Comparison of ENCODE assay signal across 15 cellular contexts in the genomic region with DNA sequence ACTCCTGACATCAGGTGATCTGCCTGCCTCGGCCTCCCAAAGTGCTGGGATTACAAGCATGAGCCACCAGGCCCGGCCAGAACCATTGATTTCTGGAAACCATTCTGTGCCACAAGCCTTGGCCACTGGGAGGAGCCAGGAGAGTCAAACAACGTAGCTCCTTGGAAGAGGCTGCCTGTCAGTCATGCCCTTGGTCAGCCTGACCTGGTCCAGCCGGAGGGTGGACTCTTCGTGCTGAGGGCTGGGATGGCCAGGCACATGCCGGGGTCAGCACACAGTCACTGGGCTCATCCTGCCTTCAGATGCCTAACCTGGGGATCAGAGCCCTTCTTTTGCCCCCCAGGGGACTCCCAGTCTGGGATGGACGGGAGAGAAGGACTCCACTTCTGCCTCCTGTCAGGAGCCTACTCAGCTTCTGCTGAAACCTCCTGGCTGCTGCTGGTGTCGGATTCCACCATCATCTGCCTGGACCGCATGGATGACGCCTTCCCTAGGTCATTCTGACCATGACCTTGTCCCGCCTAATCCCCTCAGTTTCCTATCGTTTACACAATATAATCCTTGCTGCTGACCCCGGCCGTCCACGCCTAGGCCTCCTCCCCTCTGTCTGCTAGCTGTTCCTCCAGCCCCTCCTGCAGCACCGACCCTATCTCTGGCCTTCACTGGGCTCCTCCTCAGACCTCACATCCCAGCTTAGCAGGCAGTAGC. TPM values are rescaled to one million over a fixed set of nuclear protein-coding genes. Genes with fewer than 3 reads are reported as not detected.
DNase-seq lines count a peak whose midpoint lies in the region; ATAC-seq and TF ChIP-seq lines count a peak whose summit lies in the region.
"Had no signal": no experiment of that assay in that cellular context is flagged by ENCODE, and none has a peak within 500 bp of the region (broad histone marks: within the 10 kb centered on the region; RNA-seq: fewer than 3 reads in every experiment).

No MANE protein-coding gene starts in this region.

- WGBS in heart left ventricle, 4 donors, result 79 to 83% (median 81%) methylated on average over 13 to 16 of the region's 16 CpGs

- peak overlapping the region in 1 of 2 donors; percentile 42 for H3K27ac Mint-ChIP-seq in effector memory CD8-positive, alpha-beta T cell
- H3K27ac Mint-ChIP-seq: activated CD8-positive, alpha-beta memory T cell treated with anti-CD3 and anti-CD28 coated beads, Interleukin-2, amount 10 ng/mL, durations not matched to agents 7 days and 5 days had no signal

- no peak overlapping the region for H3K4me3 Mint-ChIP-seq in effector memory CD8-positive, alpha-beta T cell
- H3K4me3 Mint-ChIP-seq: activated CD8-positive, alpha-beta memory T cell treated with anti-CD3 and anti-CD28 coated beads, Interleukin-2, amount 10 ng/mL, durations not matched to agents 7 days and 5 days had no signal

- H3K4me3 ChIP-seq in heart left ventricle (no peak overlapping the region), ascending aorta (no peak overlapping the region), tibial artery (no peak overlapping the region)
- H3K4me3 ChIP-seq: MG63 had no signal

- H3K36me3 ChIP-seq in heart left ventricle (no peaks in the 10 kb centered on the region), ascending aorta (no peaks in the 10 kb centered on the region), tibial artery (no peaks in the 10 kb centered on the region)
- H3K36me3 ChIP-seq: MG63 had no signal

- H3K27ac ChIP-seq in heart left ventricle, result peak overlapping the region in 3 of 12 donors; percentile 8 to 70 (median 13)
- peak overlapping the region; percentile 93 to 97 for H3K27ac ChIP-seq in ascending aorta
- peak overlapping the region; percentile 89 to 93 for H3K27ac ChIP-seq in tibial artery
- H3K27ac ChIP-seq: HL-60 had no signal

- H3K4me1 Mint-ChIP-seq in effector memory CD8-positive, alpha-beta T cell (ENCODE audit: low read depth in 2 of 2), result no peaks in the 10 kb centered on the region

- peaks cover 0 to 3% (median 0%) of the 10 kb centered on the region in 9 donors for H3K27me3 ChIP-seq in heart left ventricle
- H3K27me3 ChIP-seq in ascending aorta, result no peaks in the 10 kb centered on the region
- H3K27me3 ChIP-seq in tibial artery, result no peaks in the 10 kb centered on the region
- H3K27me3 ChIP-seq: MG63 had no signal

- DNase-seq in Right ventricle myocardium inferior (ENCODE audit: missing footprints) (peak; percentile 50), heart left ventricle (no peak), ascending aorta (ENCODE audit: low spot score in 2 of 2) (peak in 1 of 2 donors; percentile 77), iPS-NIHi11 (ENCODE audit: low spot score) (peak; percentile 62), tibial artery (peak in 1 of 2 donors; percentile 85), HK-2 (ENCODE audit: unreplicated experiment) (no peak)
- DNase-seq in effector memory CD8-positive, alpha-beta T cell, result no peak
- DNase-seq: activated CD8-positive, alpha-beta memory T cell treated with anti-CD3 and anti-CD28 coated beads, Interleukin-2, amount 10 ng/mL, durations not matched to agents 7 days and 5 days; hypothalamus; MG63; T1000 had no signal

- TF ChIP-seq CTCF in heart left ventricle (IDR thresholded peaks at IDR 0.05), result no peak
- peak in 1 of 3 experiments; percentile 13 for TF ChIP-seq CTCF in ascending aorta (IDR thresholded peaks at IDR 0.05)
- peak in 1 of 2 experiments; percentile 17 for TF ChIP-seq CTCF in tibial artery (IDR thresholded peaks at IDR 0.05)

- TF ChIP-seq POLR2A in heart left ventricle (IDR thresholded peaks at IDR 0.05), result no peak

- peaks cover 0 to 13% (median 6%) of the 10 kb centered on the region in 12 donors for H3K9me3 ChIP-seq in heart left ventricle
- H3K9me3 ChIP-seq in ascending aorta, result no peaks in the 10 kb centered on the region
- no peaks in the 10 kb centered on the region for H3K9me3 ChIP-seq in tibial artery
- H3K9me3 ChIP-seq: MG63 had no signal

- ATAC-seq in Right ventricle myocardium inferior, result no peak
- ATAC-seq in heart left ventricle, result no peak
- no peak for ATAC-seq in HG02623 (IDR thresholded peaks at IDR 0.05; ENCODE audit: unreplicated experiment)
- ATAC-seq in effector memory CD8-positive, alpha-beta T cell (replicated peaks), result no peak
- ATAC-seq: activated CD8-positive, alpha-beta memory T cell treated with anti-CD3 and anti-CD28 coated beads, Interleukin-2, amount 10 ng/mL, durations not matched to agents 7 days and 5 days had no signal

- H3K9me3 Mint-ChIP-seq in effector memory CD8-positive, alpha-beta T cell, result no peaks in the 10 kb centered on the region

- H3K4me1 ChIP-seq in heart left ventricle, result peaks cover 4 to 68% (median 25%) of the 10 kb centered on the region in 12 donors
- H3K4me1 ChIP-seq in ascending aorta, result peaks cover 18 to 46% of the 10 kb centered on the region in 2 donors
- peaks cover 12 to 77% (median 61%) of the 10 kb centered on the region in 4 donors for H3K4me1 ChIP-seq in tibial artery

- H3K27me3 Mint-ChIP-seq in effector memory CD8-positive, alpha-beta T cell, result peaks cover 32 to 58% of the 10 kb centered on the region in 2 donors

- peaks cover 2% of the 10 kb centered on the region for H3K36me3 Mint-ChIP-seq in effector memory CD8-positive, alpha-beta T cell (ENCODE audit: insufficient read depth)
- H3K36me3 Mint-ChIP-seq: activated CD8-positive, alpha-beta memory T cell treated with anti-CD3 and anti-CD28 coated beads, Interleukin-2, amount 10 ng/mL, durations not matched to agents 7 days and 5 days had no signal

- intact Hi-C loops in Right ventricle myocardium inferior (cut with DNase I), result no loop called here
- intact Hi-C loops in heart left ventricle (cut with DNase I), result loop anchor here in 2 of 10 donors (5.0 kb wide), 1 partner anchor 136 kb away; a partner anchor contains a TSS
- intact Hi-C loops in ascending aorta (cut with DNase I), result no loop called here
- intact Hi-C loops in tibial artery (cut with DNase I; ENCODE audit: low total_unique reads), result loop anchor here (10.0 kb wide), 1 partner anchor 103 kb away; no protein-coding TSS in a partner anchor

RNA-seq across cellular contexts. Expression of a gene that starts 30.4 kb away (rescaled TPM):
- not detected for total RNA-seq in Right ventricle myocardium inferior
- total RNA-seq in heart left ventricle, result not detected
- polyA plus RNA-seq in heart left ventricle, result not detected
- not detected for total RNA-seq in ascending aorta
- total RNA-seq: A673; activated CD8-positive, alpha-beta memory T cell treated with anti-CD3 and anti-CD28 coated beads, Interleukin-2, amount 10 ng/mL, durations not matched to agents 7 days and 5 days; mononuclear cell had no signal

RNA-seq across cellular contexts. Expression of a gene that starts 49.0 kb away (rescaled TPM):
- total RNA-seq in Right ventricle myocardium inferior, result 0.27 TPM
- total RNA-seq in heart left ventricle, result 1 to 10 TPM in 3 of 9 donors, under 1 TPM in 3, not detected in 3; 0.30 to 2.7 (median 0.94) TPM
- polyA plus RNA-seq in heart left ventricle, result under 1 TPM in 1 of 2 donors, not detected in 1; 0.12 TPM
- not detected for total RNA-seq in ascending aorta
- total RNA-seq: A673, mononuclear cell had no signal

Comparison
In these comparisons a context has a peak if more than half of its experiments do, and no peak if none do; other contexts are left out.
1. DNase-seq: peak in Right ventricle myocardium inferior (single experiment) and iPS-NIHi11 (single experiment); none in heart left ventricle (0 of 5), effector memory CD8-positive, alpha-beta T cell (0 of 3) and HK-2 (single experiment).